28 cellular contexts compared by ENCODE assay signal in genomic region chr3:66260431-66260830, GRCh38.
"Had no signal": no experiment of that assay in that cellular context is flagged by ENCODE, and none has a peak within 500 bp of the region (broad histone marks: within the 10 kb centered on the region; RNA-seq: fewer than 3 reads in every experiment).

No MANE protein-coding gene starts in this region.

- DNase-seq: activated CD4-positive, alpha-beta memory T cell treated with anti-CD3 and anti-CD28 coated beads for 36 hours; activated CD4-positive, alpha-beta T cell treated with anti-CD3 and anti-CD28 coated beads for 36 hours; activated CD4-positive, alpha-beta T cell treated with anti-CD3 and anti-CD28 coated beads, Interleukin-2, amount 10 ng/mL, durations not matched to agents 24 days and 14 days; activated CD4-positive, CD25-positive, alpha-beta regulatory T cell; activated CD4-positive, CD25-positive, alpha-beta regulatory T cell treated with anti-CD3 and anti-CD28 coated beads, Interleukin-2, amount 50 U/mL, for 72 hours; activated CD8-positive, alpha-beta memory T cell treated with anti-CD3 and anti-CD28 coated beads, Interleukin-2, amount 10 ng/mL, durations not matched to agents 7 days and 5 days; activated CD8-positive, alpha-beta memory T cell treated with anti-CD3 and anti-CD28 coated beads, Interleukin-2, amount 50 U/mL, for 4 hours; activated CD8-positive, alpha-beta T cell treated with anti-CD3 and anti-CD28 coated beads, Interleukin-2, amount 10 ng/mL, durations not matched to agents 7 days and 5 days; activated effector memory CD4-positive, alpha-beta T cell treated with anti-CD3 and anti-CD28 coated beads, Interleukin-2, amount 50 U/mL, for 16 hours; activated naive CD4-positive, alpha-beta T cell treated with anti-CD3 and anti-CD28 coated beads for 36 hours; activated naive CD8-positive, alpha-beta T cell treated with anti-CD3 and anti-CD28 coated beads for 36 hours; activated naive CD8-positive, alpha-beta T cell treated with anti-CD3 and anti-CD28 coated beads, Interleukin-2, amount 50 U/mL, for 24 hours; activated T-cell treated with anti-CD3 and anti-CD28 coated beads, Interleukin-2, amount 50 U/mL, for 1 hour; activated T-cell treated with anti-CD3 and anti-CD28 coated beads, Interleukin-2, amount 50 U/mL, for 48 hours; adrenal gland; aorta; body of pancreas; central memory CD4-positive, alpha-beta T cell; cerebellar nuclear complex; colonic mucosa; dorsolateral prefrontal cortex; effector memory CD4-positive, alpha-beta T cell; endodermal cell; T-helper 2 cell had no signal

- ATAC-seq: activated CD4-positive, alpha-beta T cell treated with anti-CD3 and anti-CD28 coated beads for 36 hours; activated CD8-positive, alpha-beta memory T cell treated with anti-CD3 and anti-CD28 coated beads, Interleukin-2, amount 10 ng/mL, durations not matched to agents 7 days and 5 days; activated CD8-positive, alpha-beta T cell treated with anti-CD3 and anti-CD28 coated beads, Interleukin-2, amount 10 ng/mL, durations not matched to agents 7 days and 5 days; activated naive CD8-positive, alpha-beta T cell treated with anti-CD3 and anti-CD28 coated beads, Interleukin-2, amount 50 U/mL, for 24 hours; body of pancreas; esophagus mucosa had no signal

- H3K27ac ChIP-seq: adrenal gland, body of pancreas, colonic mucosa, dorsolateral prefrontal cortex had no signal

- H3K9me3 Mint-ChIP-seq: activated CD4-positive, alpha-beta memory T cell treated with anti-CD3 and anti-CD28 coated beads for 36 hours; activated CD4-positive, alpha-beta T cell treated with anti-CD3 and anti-CD28 coated beads, Interleukin-2, amount 10 ng/mL, durations not matched to agents 24 days and 14 days; activated naive CD4-positive, alpha-beta T cell treated with anti-CD3 and anti-CD28 coated beads for 36 hours; activated naive CD4-positive, alpha-beta T cell treated with anti-CD3 and anti-CD28 coated beads, Interleukin-2, amount 50 U/mL, for 24 hours; activated naive CD8-positive, alpha-beta T cell treated with anti-CD3 and anti-CD28 coated beads for 36 hours; activated naive CD8-positive, alpha-beta T cell treated with anti-CD3 and anti-CD28 coated beads, Interleukin-2, amount 50 U/mL, for 24 hours; activated T-helper 1 cell treated with anti-CD3 and anti-CD28 coated beads, Interleukin-12 subunit alpha, Interleukin-12 subunit beta, Interleukin-2, Interleukin-4 antibody, amounts not matched to agents 30 ng/mL and 10 ng/mL and 1 ng/mL, durations not matched to agents 14 hours and 24 hours and 36 hours; activated T-helper 2 cell treated with anti-CD3 and anti-CD28 coated beads, Interferon-gamma antibody, Interleukin-2, Interleukin-4, amounts not matched to agents 10 μg/mL and 5 μg/mL and 100 μg/mL, durations not matched to agents 14 hours and 24 hours and 36 hours; endodermal cell had no signal

- H3K4me1 Mint-ChIP-seq: endodermal cell had no signal

- H3K9me3 ChIP-seq: adrenal gland, body of pancreas, colonic mucosa had no signal

- H3K4me3 Mint-ChIP-seq: activated CD4-positive, alpha-beta memory T cell treated with anti-CD3 and anti-CD28 coated beads for 36 hours; activated CD4-positive, alpha-beta T cell treated with anti-CD3 and anti-CD28 coated beads for 36 hours; activated CD4-positive, alpha-beta T cell treated with anti-CD3 and anti-CD28 coated beads, Interleukin-2, amount 10 ng/mL, durations not matched to agents 24 days and 14 days; activated CD8-positive, alpha-beta memory T cell treated with anti-CD3 and anti-CD28 coated beads, Interleukin-2, amount 10 ng/mL, durations not matched to agents 7 days and 5 days; activated CD8-positive, alpha-beta T cell treated with anti-CD3 and anti-CD28 coated beads, Interleukin-2, amount 10 ng/mL, durations not matched to agents 7 days and 5 days; activated naive CD4-positive, alpha-beta T cell treated with anti-CD3 and anti-CD28 coated beads for 36 hours; activated naive CD4-positive, alpha-beta T cell treated with anti-CD3 and anti-CD28 coated beads, Interleukin-2, amount 50 U/mL, for 24 hours; activated naive CD8-positive, alpha-beta T cell treated with anti-CD3 and anti-CD28 coated beads for 36 hours; activated naive CD8-positive, alpha-beta T cell treated with anti-CD3 and anti-CD28 coated beads, Interleukin-2, amount 50 U/mL, for 24 hours; activated T-helper 1 cell treated with anti-CD3 and anti-CD28 coated beads, Interleukin-12 subunit alpha, Interleukin-12 subunit beta, Interleukin-2, Interleukin-4 antibody, amounts not matched to agents 30 ng/mL and 10 ng/mL and 1 ng/mL, durations not matched to agents 14 hours and 24 hours and 36 hours; endodermal cell had no signal

- H3K27me3 Mint-ChIP-seq: activated CD4-positive, alpha-beta memory T cell treated with anti-CD3 and anti-CD28 coated beads for 36 hours; activated CD4-positive, alpha-beta T cell treated with anti-CD3 and anti-CD28 coated beads for 36 hours; activated CD4-positive, alpha-beta T cell treated with anti-CD3 and anti-CD28 coated beads, Interleukin-2, amount 10 ng/mL, durations not matched to agents 24 days and 14 days; activated CD8-positive, alpha-beta memory T cell treated with anti-CD3 and anti-CD28 coated beads, Interleukin-2, amount 10 ng/mL, durations not matched to agents 7 days and 5 days; activated naive CD4-positive, alpha-beta T cell treated with anti-CD3 and anti-CD28 coated beads, Interleukin-2, amount 50 U/mL, for 24 hours; activated naive CD8-positive, alpha-beta T cell treated with anti-CD3 and anti-CD28 coated beads for 36 hours; activated naive CD8-positive, alpha-beta T cell treated with anti-CD3 and anti-CD28 coated beads, Interleukin-2, amount 50 U/mL, for 24 hours had no signal

- H3K36me3 ChIP-seq: adrenal gland, colonic mucosa had no signal

- H3K27ac Mint-ChIP-seq: activated CD4-positive, alpha-beta memory T cell treated with anti-CD3 and anti-CD28 coated beads for 36 hours; activated CD4-positive, alpha-beta T cell treated with anti-CD3 and anti-CD28 coated beads for 36 hours; activated CD4-positive, alpha-beta T cell treated with anti-CD3 and anti-CD28 coated beads, Interleukin-2, amount 10 ng/mL, durations not matched to agents 24 days and 14 days; activated CD8-positive, alpha-beta memory T cell treated with anti-CD3 and anti-CD28 coated beads, Interleukin-2, amount 10 ng/mL, durations not matched to agents 7 days and 5 days; activated CD8-positive, alpha-beta T cell treated with anti-CD3 and anti-CD28 coated beads, Interleukin-2, amount 10 ng/mL, durations not matched to agents 7 days and 5 days; activated naive CD4-positive, alpha-beta T cell treated with anti-CD3 and anti-CD28 coated beads for 36 hours; activated naive CD4-positive, alpha-beta T cell treated with anti-CD3 and anti-CD28 coated beads, Interleukin-2, amount 50 U/mL, for 24 hours; activated naive CD8-positive, alpha-beta T cell treated with anti-CD3 and anti-CD28 coated beads for 36 hours; activated naive CD8-positive, alpha-beta T cell treated with anti-CD3 and anti-CD28 coated beads, Interleukin-2, amount 50 U/mL, for 24 hours; activated T-helper 1 cell treated with anti-CD3 and anti-CD28 coated beads, Interleukin-12 subunit alpha, Interleukin-12 subunit beta, Interleukin-2, Interleukin-4 antibody, amounts not matched to agents 30 ng/mL and 10 ng/mL and 1 ng/mL, durations not matched to agents 14 hours and 24 hours and 36 hours; activated T-helper 2 cell treated with anti-CD3 and anti-CD28 coated beads, Interferon-gamma antibody, Interleukin-2, Interleukin-4, amounts not matched to agents 10 μg/mL and 5 μg/mL and 100 μg/mL, durations not matched to agents 14 hours and 24 hours and 36 hours; endodermal cell had no signal

- H3K4me3 ChIP-seq: adrenal gland, body of pancreas, colonic mucosa, dorsolateral prefrontal cortex had no signal

- H3K4me1 ChIP-seq: adrenal gland, body of pancreas, colonic mucosa had no signal

- H3K27me3 ChIP-seq: adrenal gland, body of pancreas, colonic mucosa, dorsolateral prefrontal cortex had no signal
